Comparison of ENCODE assay signal across 8 cellular contexts in genomic region chr3:143207338-143207961, GRCh38.
DNase-seq lines count a peak whose midpoint lies in the region; ATAC-seq and TF ChIP-seq lines count a peak whose summit lies in the region.

No MANE protein-coding gene starts in this region.

- peak; percentile 58 to 91 for DNase-seq in fibroblast of lung (ENCODE audit: low read depth in 2 of 2)
- no peak for DNase-seq in NCI-H1092 (lab: John Stamatoyannopoulos, UW)
- DNase-seq in Calu3, result no peak
- no peak for DNase-seq in activated CD4-positive, alpha-beta T cell treated with anti-CD3 and anti-CD28 coated beads, Interleukin-2, amount 50 U/mL, for 4 hours
- no peak for DNase-seq in NCI-H82 (lab: John Stamatoyannopoulos, UW)

- H3K9me3 ChIP-seq in KOPT-K1 (ENCODE audit: insufficient read depth, low read length, poor library complexity, severe bottlenecking) (peaks cover 18% of the 10 kb centered on the region), fibroblast of lung (ENCODE audit: control insufficient read depth, insufficient read depth, low read depth, low read length) (no peaks in the 10 kb centered on the region)

- H3K27ac Mint-ChIP-seq in Calu3 (ENCODE audit: unreplicated experiment), result no peak overlapping the region

- H3K9ac ChIP-seq in fibroblast of lung (ENCODE audit: insufficient read depth, low read length), result no peak overlapping the region

- H3K4me1 Mint-ChIP-seq in Calu3 (ENCODE audit: low read depth, unreplicated experiment), result no peaks in the 10 kb centered on the region

- H3K4me1 ChIP-seq in fibroblast of lung (ENCODE audit: control insufficient read depth, extremely low read depth, insufficient read depth, low read length), result peaks cover 5% of the 10 kb centered on the region

- no peaks in the 10 kb centered on the region for H3K9me3 Mint-ChIP-seq in Calu3 (ENCODE audit: low read depth, unreplicated experiment)

- no TSS peak for BruUV-seq in Calu3 (replicated peaks; lab: Mats Ljungman, UMichigan)

- no peak overlapping the region for H3K4me3 ChIP-seq in fibroblast of lung (replicated peaks in 1 of 4; ENCODE audit: control extremely low read depth in 1 of 4, insufficient read depth in 1 of 4, low read depth in 3 of 4, low read length in 4 of 4)

- CTCF ChIA-PET in Calu3 (lab: Charles Lee), result interaction anchor here (0.7 kb wide), 1 partner anchor 281 kb away, joined by 4 read pairs; no protein-coding TSS in a partner anchor

- H3K27me3 Mint-ChIP-seq in Calu3 (ENCODE audit: unreplicated experiment), result no peaks in the 10 kb centered on the region

- intact Hi-C loops in Calu3 (cut with micrococcal nuclease; ENCODE audit: unreplicated experiment), result no loop called here

- H3K27me3 ChIP-seq in fibroblast of lung (ENCODE audit: control insufficient read depth, insufficient read depth, low read length), result no peaks in the 10 kb centered on the region

- TF ChIP-seq CTCF in fibroblast of lung (conservative IDR thresholded peaks at IDR 0.05 in 1 of 2, IDR thresholded peaks at IDR 0.05 in 1 of 2; ENCODE audit: low read depth in 1 of 2, low read length in 2 of 2) (no peak), Calu3 (IDR thresholded peaks at IDR 0.05; ENCODE audit: unreplicated experiment) (no peak)

- H4K20me1 ChIP-seq in fibroblast of lung (ENCODE audit: control insufficient read depth, extremely low read depth, insufficient read depth, low read length), result no peaks in the 10 kb centered on the region

- H3K4me3 Mint-ChIP-seq in Calu3 (ENCODE audit: low read depth, unreplicated experiment), result no peak overlapping the region

- H3K36me3 ChIP-seq in KOPT-K1 (ENCODE audit: insufficient read depth, low read length) (no peaks in the 10 kb centered on the region), fibroblast of lung (ENCODE audit: control insufficient read depth, insufficient read depth, low read length) (no peaks in the 10 kb centered on the region)

- no peaks in the 10 kb centered on the region for H3K79me2 ChIP-seq in fibroblast of lung (ENCODE audit: control insufficient read depth, insufficient read depth, low read length)

- H3K27ac ChIP-seq in KOPT-K1 (ENCODE audit: low read depth, low read length, poor library complexity, severe bottlenecking) (peak overlapping the region; percentile 94), fibroblast of lung (ENCODE audit: insufficient read depth, low read length) (no peak overlapping the region)

- ATAC-seq in GM18511 (IDR thresholded peaks at IDR 0.05; ENCODE audit: unreplicated experiment) (peak; percentile 88), GM21786 (IDR thresholded peaks at IDR 0.05; ENCODE audit: unreplicated experiment) (peak; percentile 92)

- no peak overlapping the region for H2AFZ ChIP-seq in fibroblast of lung (ENCODE audit: low read length)

- no peaks in the 10 kb centered on the region for H3K36me3 Mint-ChIP-seq in Calu3 (ENCODE audit: insufficient read depth, unreplicated experiment)

- H3K4me2 ChIP-seq in fibroblast of lung (ENCODE audit: extremely low read depth, insufficient read depth, low read length), result no peak overlapping the region

Comparison
In these comparisons a context has a peak if more than half of its experiments do, and no peak if none do; other contexts are left out.
1. DNase-seq: peak in fibroblast of lung (2 of 2); none in NCI-H1092 (single experiment), Calu3 (single experiment), activated CD4-positive, alpha-beta T cell treated with anti-CD3 and anti-CD28 coated beads, Interleukin-2, amount 50 U/mL, for 4 hours (0 of 2) and NCI-H82 (single experiment).